Comparison of ENCODE assay signal across 7 cellular contexts in genomic region chr3:97670952-97671351, GRCh38.
"Had no signal": no experiment of that assay in that cellular context is flagged by ENCODE, and none has a peak within 500 bp of the region (broad histone marks: within the 10 kb centered on the region; RNA-seq: fewer than 3 reads in every experiment).

No MANE protein-coding gene starts in this region.

- H3K4me3 ChIP-seq: GM23338 had no signal

- DNase-seq: H9, HCEC 1CT, IMR-90 had no signal

- FAIRE-seq: H1, H54 had no signal

- H2AFZ ChIP-seq: GM23338 had no signal

- H3K4me2 ChIP-seq: GM23338 had no signal

- ATAC-seq: GM23338 had no signal

- H3K27ac ChIP-seq: HL-60 had no signal
